In genomic region chr1:74714429-74715362, GRCh38 we compare ENCODE assay signal across 18 cellular contexts. TPM values are rescaled to one million over a fixed set of nuclear protein-coding genes. Genes with fewer than 3 reads are reported as not detected.
DNase-seq lines count a peak whose midpoint lies in the region; ATAC-seq and TF ChIP-seq lines count a peak whose summit lies in the region.
"Had no signal": no experiment of that assay in that cellular context is flagged by ENCODE, and none has a peak within 500 bp of the region (broad histone marks: within the 10 kb centered on the region; RNA-seq: fewer than 3 reads in every experiment).

No MANE protein-coding gene starts in this region.

- ATAC-seq in Right ventricle myocardium superior (ENCODE audit: poor library complexity): no peak
- ATAC-seq in HG02623 (IDR thresholded peaks at IDR 0.05; ENCODE audit: unreplicated experiment): peak; percentile 53
- ATAC-seq in HG03520 (IDR thresholded peaks at IDR 0.05; ENCODE audit: unreplicated experiment): peak; percentile 64
- ATAC-seq in stimulated activated naive B cell treated with anti-CD40 and anti-IgM and Interleukin-4, amounts not matched to agents 10 μg/mL and 1 μg/mL and 100 μg/mL, for 72 hours (replicated peaks): peak; percentile 62 to 73
- ATAC-seq in esophagus mucosa: no peak
- ATAC-seq: naive thymus-derived CD4-positive, alpha-beta T cell had no signal

- H3K4me3 Mint-ChIP-seq in stimulated activated naive B cell treated with anti-CD40 and anti-IgM and Interleukin-4, amounts not matched to agents 10 μg/mL and 1 μg/mL and 100 μg/mL, for 72 hours: no peak overlapping the region
- H3K4me3 Mint-ChIP-seq: naive thymus-derived CD4-positive, alpha-beta T cell had no signal

- no peak for TF ChIP-seq CTCF in cardiac muscle cell (IDR thresholded peaks at IDR 0.05; ENCODE audit: low read depth, low read length)

- DNase-seq in cardiac muscle cell (ENCODE audit: low read depth in 1 of 2, low spot score in 1 of 2) (no peak), Right ventricle myocardium superior (no peak), HT-29 (ENCODE audit: low spot score) (no peak)
- DNase-seq in stimulated activated naive B cell treated with anti-CD40 and anti-IgM and Interleukin-4, amounts not matched to agents 10 μg/mL and 1 μg/mL and 100 μg/mL, for 72 hours: no peak
- DNase-seq in stimulated activated CD4-positive, alpha-beta T cell treated with anti-CD3 and anti-CD28 coated beads, Interleukin-2, amount 100 ng/mL, for 48 hours: no peak
- DNase-seq: cerebellar nuclear complex; DMS153; MV-4-11; naive thymus-derived CD4-positive, alpha-beta T cell; NCI-H510A; SJCRH30; spleen had no signal

- no peaks in the 10 kb centered on the region for H3K27me3 Mint-ChIP-seq in stimulated activated naive B cell treated with anti-CD40 and anti-IgM and Interleukin-4, amounts not matched to agents 10 μg/mL and 1 μg/mL and 100 μg/mL, for 72 hours
- H3K27me3 Mint-ChIP-seq: naive thymus-derived CD4-positive, alpha-beta T cell had no signal

- intact Hi-C loops in Right ventricle myocardium superior (cut with DNase I): no loop called here

- H3K9me3 ChIP-seq in cardiac muscle cell (ENCODE audit: low read depth): no peaks in the 10 kb centered on the region
- H3K9me3 ChIP-seq: SJCRH30, spleen had no signal

- H3K36me3 ChIP-seq in cardiac muscle cell: peaks cover 41% of the 10 kb centered on the region

- H3K27ac Mint-ChIP-seq in stimulated activated naive B cell treated with anti-CD40 and anti-IgM and Interleukin-4, amounts not matched to agents 10 μg/mL and 1 μg/mL and 100 μg/mL, for 72 hours: no peak overlapping the region
- H3K27ac Mint-ChIP-seq: activated T-helper 2 cell treated with anti-CD3 and anti-CD28 coated beads, Interferon-gamma antibody, Interleukin-2, Interleukin-4, amounts not matched to agents 10 μg/mL and 5 μg/mL and 100 μg/mL, durations not matched to agents 14 hours and 24 hours and 36 hours had no signal

- H3K36me3 Mint-ChIP-seq in stimulated activated naive B cell treated with anti-CD40 and anti-IgM and Interleukin-4, amounts not matched to agents 10 μg/mL and 1 μg/mL and 100 μg/mL, for 72 hours: peaks cover 12% of the 10 kb centered on the region in 2 donors

- H3K4me3 ChIP-seq in cardiac muscle cell: no peak overlapping the region
- H3K4me3 ChIP-seq: SJCRH30, spleen had no signal

- no peaks in the 10 kb centered on the region for H3K9me3 Mint-ChIP-seq in stimulated activated naive B cell treated with anti-CD40 and anti-IgM and Interleukin-4, amounts not matched to agents 10 μg/mL and 1 μg/mL and 100 μg/mL, for 72 hours
- H3K9me3 Mint-ChIP-seq: activated T-helper 2 cell treated with anti-CD3 and anti-CD28 coated beads, Interferon-gamma antibody, Interleukin-2, Interleukin-4, amounts not matched to agents 10 μg/mL and 5 μg/mL and 100 μg/mL, durations not matched to agents 14 hours and 24 hours and 36 hours; naive thymus-derived CD4-positive, alpha-beta T cell had no signal

- H3K27ac ChIP-seq in cardiac muscle cell: peak overlapping the region; percentile 31
- H3K27ac ChIP-seq: 22Rv1, SJCRH30, spleen had no signal

- no peaks in the 10 kb centered on the region for H3K27me3 ChIP-seq in cardiac muscle cell
- H3K27me3 ChIP-seq: SJCRH30, spleen had no signal

- peaks cover 0 to 9% of the 10 kb centered on the region in 2 donors for H3K4me1 Mint-ChIP-seq in stimulated activated naive B cell treated with anti-CD40 and anti-IgM and Interleukin-4, amounts not matched to agents 10 μg/mL and 1 μg/mL and 100 μg/mL, for 72 hours

- H3K4me1 ChIP-seq in cardiac muscle cell (ENCODE audit: low read depth): peaks cover 13% of the 10 kb centered on the region
- H3K4me1 ChIP-seq: SJCRH30, spleen had no signal

RNA-seq across cellular contexts. Expression of gene CRYZ, which starts 18.2 kb away (rescaled TPM):
- 50.1 and 62.2 TPM in 2 replicates for total RNA-seq in cardiac muscle cell
- polyA plus RNA-seq in cardiac muscle cell: 99.8 and 101 TPM in 2 replicates
- total RNA-seq in Right ventricle myocardium superior: 37.5 TPM
- 18.0 TPM for total RNA-seq in esophagus mucosa
- 66.0 and 67.1 TPM in 2 replicates for total RNA-seq in HT-29 (2014; rRNA removed; shearing (Covaris generic))

RNA-seq across cellular contexts. Expression of gene TYW3, which starts 18.3 kb away (rescaled TPM):
- total RNA-seq in cardiac muscle cell (8.5 and 10.9 TPM in 2 replicates), Right ventricle myocardium superior (18.5 TPM), esophagus mucosa (10.5 TPM)
- polyA plus RNA-seq in cardiac muscle cell: 22.0 and 22.9 TPM in 2 replicates
- total RNA-seq in HT-29 (2014; rRNA removed; shearing (Covaris generic)): 7.7 and 10.8 TPM in 2 replicates

RNA-seq across cellular contexts. Expression of gene ERICH3, which starts 41.1 kb away (rescaled TPM):
- total RNA-seq in cardiac muscle cell (0.14 and 0.15 TPM in 2 replicates), Right ventricle myocardium superior (not detected), esophagus mucosa (not detected)
- polyA plus RNA-seq in cardiac muscle cell: not detected in 2 replicates
- not detected in 2 replicates for total RNA-seq in HT-29 (2014; rRNA removed; shearing (Covaris generic))
- total RNA-seq: activated T-helper 2 cell treated with anti-CD3 and anti-CD28 coated beads, Interferon-gamma antibody, Interleukin-2, Interleukin-4, amounts not matched to agents 10 μg/mL and 5 μg/mL and 100 μg/mL, durations not matched to agents 14 hours and 24 hours and 36 hours; naive thymus-derived CD4-positive, alpha-beta T cell; SJCRH30 had no signal
- polyA plus RNA-seq: keratinocyte; naive thymus-derived CD4-positive, alpha-beta T cell had no signal

Comparison
In these comparisons a context has a peak if more than half of its experiments do, and no peak if none do; other contexts are left out.
1. ATAC-seq: peak in HG02623 (single experiment), HG03520 (single experiment) and stimulated activated naive B cell treated with anti-CD40 and anti-IgM and Interleukin-4, amounts not matched to agents 10 μg/mL and 1 μg/mL and 100 μg/mL, for 72 hours (2 of 2); none in Right ventricle myocardium superior (single experiment) and esophagus mucosa (single experiment).